ENCODE assay signal across 1 cellular context in the genomic region with DNA sequence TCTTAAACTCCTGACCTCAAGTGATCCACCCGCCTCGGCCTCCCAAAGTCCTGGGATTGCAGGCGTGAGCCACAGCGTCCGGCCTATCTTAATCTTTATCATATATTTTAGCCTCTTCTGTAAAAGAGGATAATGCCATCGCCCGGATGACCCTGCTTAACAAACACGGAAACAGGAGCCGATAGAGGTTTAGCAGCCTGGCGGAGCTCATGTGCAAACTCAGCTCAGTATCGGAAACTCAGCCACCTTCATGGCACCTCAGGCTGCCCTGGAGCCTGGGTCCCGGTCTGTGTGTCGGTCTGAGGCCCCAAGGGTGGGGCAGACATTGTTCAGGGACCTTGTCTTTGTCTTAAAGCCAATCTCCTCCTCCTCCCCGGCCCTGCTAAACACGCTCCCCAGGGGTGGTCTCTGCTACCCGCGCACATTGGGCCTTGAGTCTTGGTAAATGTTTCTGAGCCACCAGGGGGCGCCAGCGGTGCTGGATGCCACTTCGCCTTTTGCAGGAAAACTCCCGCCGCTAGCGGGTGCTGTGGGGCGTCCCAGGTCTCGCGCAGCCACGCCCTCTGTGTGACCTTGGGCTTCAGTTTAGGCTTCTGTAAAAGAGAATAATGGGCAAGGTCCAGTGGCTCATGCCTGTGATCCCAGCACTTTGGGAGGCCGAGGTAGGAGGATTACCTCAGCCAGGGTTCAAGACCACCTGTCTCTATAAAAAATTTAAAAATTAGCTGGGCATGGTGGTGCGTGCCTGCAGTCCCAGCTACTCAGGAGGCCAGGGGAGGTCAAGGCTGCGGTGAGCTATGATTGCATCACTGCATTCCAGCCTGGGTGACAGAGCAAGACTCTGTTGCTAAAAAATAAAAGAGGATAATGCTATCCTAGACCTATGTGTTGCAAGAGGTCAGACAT.
TF ChIP-seq lines count a peak whose summit lies in the region.

No MANE protein-coding gene starts in this region.

TF ChIP-seq in HepG2, 621 proteins besides CTCF, POLR2A, EP300 and RAD21 (continued from another document and continues in another):
- TF ChIP-seq ZBTB33 (CRISPR knock-in tag; IDR thresholded peaks at IDR 0.05) (peak; percentile 98), YEATS2 (CRISPR knock-in tag; IDR thresholded peaks at IDR 0.05; ENCODE audit: borderline replicate concordance) (no peak), ZNF703 (CRISPR knock-in tag; IDR thresholded peaks at IDR 0.05; ENCODE audit: borderline replicate concordance) (no peak), ZNF530 (CRISPR knock-in tag; IDR thresholded peaks at IDR 0.05; ENCODE audit: low read depth) (no peak), ZNF326 (CRISPR knock-in tag; IDR thresholded peaks at IDR 0.05; ENCODE audit: borderline replicate concordance) (no peak), ZNF124 (CRISPR knock-in tag; IDR thresholded peaks at IDR 0.05) (peak; percentile 64), ZNF646 (CRISPR knock-in tag; IDR thresholded peaks at IDR 0.05) (no peak), ZUFSP (CRISPR knock-in tag; IDR thresholded peaks at IDR 0.05; ENCODE audit: borderline replicate concordance) (no peak), THRA (CRISPR knock-in tag; IDR thresholded peaks at IDR 0.05; ENCODE audit: borderline replicate concordance) (peak; percentile 99), ZKSCAN8 (CRISPR knock-in tag; IDR thresholded peaks at IDR 0.05; ENCODE audit: borderline replicate concordance) (peak; percentile 46; the same call in 1 of the 2 replicates), ZNF143 (CRISPR knock-in tag; IDR thresholded peaks at IDR 0.05) (no peak), PAF1 (CRISPR knock-in tag; IDR thresholded peaks at IDR 0.05) (no peak), JUNB (CRISPR knock-in tag; IDR thresholded peaks at IDR 0.05; ENCODE audit: borderline replicate concordance) (no peak), ZNF704 (CRISPR knock-in tag; IDR thresholded peaks at IDR 0.05; ENCODE audit: borderline replicate concordance) (no peak), ZNF780A (CRISPR knock-in tag; IDR thresholded peaks at IDR 0.05) (no peak), HNRNPH1 (optimal IDR thresholded peaks at IDR 0.05; ENCODE audit: low read depth, low read length) (no peak), KAT2B (IDR thresholded peaks at IDR 0.05; ENCODE audit: borderline replicate concordance, low read depth, low read length) (no peak), DMAP1 (CRISPR knock-in tag; IDR thresholded peaks at IDR 0.05) (no peak), SNRNP70 (IDR thresholded peaks at IDR 0.05; ENCODE audit: low read depth, low read length) (no peak), STAT5B (CRISPR knock-in tag; IDR thresholded peaks at IDR 0.05) (no peak), ZNF350 (CRISPR knock-in tag; IDR thresholded peaks at IDR 0.05; ENCODE audit: borderline replicate concordance, low read depth) (peak; percentile 84; the same call in 1 of the 2 replicates), ZNF878 (CRISPR knock-in tag; IDR thresholded peaks at IDR 0.05) (peak; percentile 87), RNF219 (CRISPR knock-in tag; IDR thresholded peaks at IDR 0.05) (no peak), ATAD3A (CRISPR knock-in tag; IDR thresholded peaks at IDR 0.05) (no peak), GTF2F1 (IDR thresholded peaks at IDR 0.05; ENCODE audit: low read length) (no peak), ZBTB3 (CRISPR knock-in tag; IDR thresholded peaks at IDR 0.05; ENCODE audit: borderline replicate concordance, low read depth) (no peak), PHF8 (CRISPR knock-in tag; IDR thresholded peaks at IDR 0.05) (peak; percentile 17; the same call in 1 of the 2 replicates), ATM (IDR thresholded peaks at IDR 0.05; ENCODE audit: borderline replicate concordance) (no peak), ZNF431 (CRISPR knock-in tag; IDR thresholded peaks at IDR 0.05; ENCODE audit: borderline replicate concordance, low read depth) (no peak; the same call in 1 of the 2 replicates), TCF12 (IDR thresholded peaks at IDR 0.05) (no peak), TCF12 (CRISPR knock-in tag; IDR thresholded peaks at IDR 0.05) (peak; percentile 56; the same call in 1 of the 2 replicates), STAG1 (CRISPR knock-in tag; IDR thresholded peaks at IDR 0.05) (peak; percentile 86), MYC (CRISPR knock-in tag; IDR thresholded peaks at IDR 0.05; ENCODE audit: borderline replicate concordance) (peak; percentile 75; the same call in 1 of the 2 replicates)
- TF ChIP-seq, protein P1, sequence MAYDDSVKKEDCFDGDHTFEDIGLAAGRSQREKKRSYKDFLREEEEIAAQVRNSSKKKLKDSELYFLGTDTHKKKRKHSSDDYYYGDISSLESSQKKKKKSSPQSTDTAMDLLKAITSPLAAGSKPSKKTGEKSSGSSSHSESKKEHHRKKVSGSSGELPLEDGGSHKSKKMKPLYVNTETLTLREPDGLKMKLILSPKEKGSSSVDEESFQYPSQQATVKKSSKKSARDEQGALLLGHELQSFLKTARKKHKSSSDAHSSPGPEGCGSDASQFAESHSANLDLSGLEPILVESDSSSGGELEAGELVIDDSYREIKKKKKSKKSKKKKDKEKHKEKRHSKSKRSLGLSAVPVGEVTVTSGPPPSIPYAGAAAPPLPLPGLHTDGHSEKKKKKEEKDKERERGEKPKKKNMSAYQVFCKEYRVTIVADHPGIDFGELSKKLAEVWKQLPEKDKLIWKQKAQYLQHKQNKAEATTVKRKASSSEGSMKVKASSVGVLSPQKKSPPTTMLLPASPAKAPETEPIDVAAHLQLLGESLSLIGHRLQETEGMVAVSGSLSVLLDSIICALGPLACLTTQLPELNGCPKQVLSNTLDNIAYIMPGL (CRISPR knock-in tag; IDR thresholded peaks at IDR 0.05; ENCODE audit: borderline replicate concordance in 1 of 2, low read depth in 1 of 2): peak; percentile 81 to 90; a peak in 3 of 4 replicates
- TF ChIP-seq, protein P2, sequence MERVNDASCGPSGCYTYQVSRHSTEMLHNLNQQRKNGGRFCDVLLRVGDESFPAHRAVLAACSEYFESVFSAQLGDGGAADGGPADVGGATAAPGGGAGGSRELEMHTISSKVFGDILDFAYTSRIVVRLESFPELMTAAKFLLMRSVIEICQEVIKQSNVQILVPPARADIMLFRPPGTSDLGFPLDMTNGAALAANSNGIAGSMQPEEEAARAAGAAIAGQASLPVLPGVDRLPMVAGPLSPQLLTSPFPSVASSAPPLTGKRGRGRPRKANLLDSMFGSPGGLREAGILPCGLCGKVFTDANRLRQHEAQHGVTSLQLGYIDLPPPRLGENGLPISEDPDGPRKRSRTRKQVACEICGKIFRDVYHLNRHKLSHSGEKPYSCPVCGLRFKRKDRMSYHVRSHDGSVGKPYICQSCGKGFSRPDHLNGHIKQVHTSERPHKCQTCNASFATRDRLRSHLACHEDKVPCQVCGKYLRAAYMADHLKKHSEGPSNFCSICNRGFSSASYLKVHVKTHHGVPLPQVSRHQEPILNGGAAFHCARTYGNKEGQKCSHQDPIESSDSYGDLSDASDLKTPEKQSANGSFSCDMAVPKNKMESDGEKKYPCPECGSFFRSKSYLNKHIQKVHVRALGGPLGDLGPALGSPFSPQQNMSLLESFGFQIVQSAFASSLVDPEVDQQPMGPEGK (CRISPR knock-in tag; IDR thresholded peaks at IDR 0.05): peak; percentile 23; the same call in 1 of the 2 replicates
